ENCODE assay signal across 13 cellular contexts in genomic region chr5:16410338-16410737, GRCh38.
DNase-seq lines count a peak whose midpoint lies in the region; ATAC-seq and TF ChIP-seq lines count a peak whose summit lies in the region.
"Had no signal": no experiment of that assay in that cellular context is flagged by ENCODE, and none has a peak within 500 bp of the region (broad histone marks: within the 10 kb centered on the region; RNA-seq: fewer than 3 reads in every experiment).

No MANE protein-coding gene starts in this region.

- H3K4me3 ChIP-seq in epithelial cell of esophagus (ENCODE audit: low read length), result no peak overlapping the region

- ATAC-seq in GM21825 (IDR thresholded peaks at IDR 0.05; ENCODE audit: unreplicated experiment) (no peak), GM19324 (IDR thresholded peaks at IDR 0.05; ENCODE audit: low FRiP score, unreplicated experiment) (no peak), HG02938 (IDR thresholded peaks at IDR 0.05; ENCODE audit: unreplicated experiment) (no peak)

- peak; percentile 45 for DNase-seq in COLO668 (lab: John Stamatoyannopoulos, UW; ENCODE audit: unreplicated experiment)
- DNase-seq in DMS53 (lab: John Stamatoyannopoulos, UW), result peak; percentile 78
- DNase-seq in NCI-H748 treated with DMSO at 0.1 percent for 48 hours (lab: John Stamatoyannopoulos, UW), result peak; percentile 99
- DNase-seq in epithelial cell of esophagus (ENCODE audit: low read depth), result peak; percentile 40
- DNase-seq: HFFc6; NCI-H1694 treated with DMSO at 0.1 percent for 48 hours; NCI-H2171; NCI-H446; NK-92 treated with Interleukin-12 subunit alpha and Interleukin-12 subunit beta, amount 100 ng/mL, for 24 hours; SIG-M5 had no signal

- TF ChIP-seq CTCF in epithelial cell of esophagus (IDR thresholded peaks at IDR 0.05; ENCODE audit: insufficient read depth, low read depth, low read length, missing control alignments), result no peak

Comparison
In these comparisons a context has a peak if more than half of its experiments do, and no peak if none do; other contexts are left out.
1. DNase-seq: peak in every context shown above with its lines; median percentile 99 in NCI-H748 treated with DMSO at 0.1 percent for 48 hours; 78 in DMS53; 45 in COLO668; 40 in epithelial cell of esophagus.